Comparison of ENCODE assay signal across 23 cellular contexts in genomic region chr3:101134331-101134730, GRCh38.
"Had no signal": no experiment of that assay in that cellular context is flagged by ENCODE, and none has a peak within 500 bp of the region (broad histone marks: within the 10 kb centered on the region; RNA-seq: fewer than 3 reads in every experiment).

No MANE protein-coding gene starts in this region.

- DNase-seq: activated CD4-positive, alpha-beta T cell treated with anti-CD3 and anti-CD28 coated beads for 36 hours; activated CD4-positive, CD25-positive, alpha-beta regulatory T cell; activated CD8-positive, alpha-beta memory T cell treated with anti-CD3 and anti-CD28 coated beads, Interleukin-2, amount 10 ng/mL, durations not matched to agents 7 days and 5 days; activated effector memory CD4-positive, alpha-beta T cell treated with Interleukin-2 at 50 U/mL for 16 hours; activated naive CD4-positive, alpha-beta T cell treated with Interleukin-2 at 50 U/mL for 16 hours; amniotic stem cell; brain microvascular endothelial cell; caudate nucleus; foreskin keratinocyte; heart left ventricle; hypothalamus; immature natural killer cell; kidney; left colon; midbrain; naive thymus-derived CD4-positive, alpha-beta T cell; stimulated activated CD4-positive, alpha-beta T cell treated with anti-CD3 and anti-CD28 coated beads, Interleukin-2, amount 100 ng/mL, for 24 hours; substantia nigra; SW 1271; upper lobe of left lung had no signal

- H3K27ac Mint-ChIP-seq: activated CD4-positive, alpha-beta T cell treated with anti-CD3 and anti-CD28 coated beads for 36 hours; activated CD8-positive, alpha-beta memory T cell treated with anti-CD3 and anti-CD28 coated beads, Interleukin-2, amount 10 ng/mL, durations not matched to agents 7 days and 5 days; activated naive CD8-positive, alpha-beta T cell; T-helper 1 cell treated with Interleukin-12 subunit alpha and Interleukin-12 subunit beta and Interleukin-4 antibody, amounts not matched to agents 30 μg/mL and 1 μg/mL, for 36 hours had no signal

- H3K4me3 Mint-ChIP-seq: activated CD4-positive, alpha-beta T cell treated with anti-CD3 and anti-CD28 coated beads for 36 hours; activated CD8-positive, alpha-beta memory T cell treated with anti-CD3 and anti-CD28 coated beads, Interleukin-2, amount 10 ng/mL, durations not matched to agents 7 days and 5 days; activated naive CD8-positive, alpha-beta T cell; stimulated activated naive CD8-positive, alpha-beta T cell treated with anti-CD3 and anti-CD28 coated beads, Interleukin-15, Interleukin-2, amounts not matched to agents 100 ng/mL and 50 ng/mL, for 24 hours; T-helper 1 cell treated with Interleukin-12 subunit alpha and Interleukin-12 subunit beta and Interleukin-4 antibody, amounts not matched to agents 30 μg/mL and 1 μg/mL, for 36 hours had no signal

- H3K27me3 Mint-ChIP-seq: naive thymus-derived CD4-positive, alpha-beta T cell had no signal

- H3K36me3 Mint-ChIP-seq: immature natural killer cell had no signal

- ATAC-seq: activated CD4-positive, alpha-beta T cell treated with anti-CD3 and anti-CD28 coated beads for 36 hours; foreskin keratinocyte; heart left ventricle; left colon; naive thymus-derived CD4-positive, alpha-beta T cell had no signal
